9 cellular contexts compared by ENCODE assay signal in genomic region chr22:48576333-48577013, GRCh38.
DNase-seq lines count a peak whose midpoint lies in the region; ATAC-seq and TF ChIP-seq lines count a peak whose summit lies in the region.
"Had no signal": no experiment of that assay in that cellular context is flagged by ENCODE, and none has a peak within 500 bp of the region (broad histone marks: within the 10 kb centered on the region; RNA-seq: fewer than 3 reads in every experiment).

No MANE protein-coding gene starts in this region.

- no peaks in the 10 kb centered on the region for H3K36me3 ChIP-seq in HUES48 (ENCODE audit: control insufficient read depth, insufficient read depth, low read length)

- no peak for ATAC-seq in HG03469 (IDR thresholded peaks at IDR 0.05; ENCODE audit: unreplicated experiment)
- no peak for ATAC-seq in GM21526 (IDR thresholded peaks at IDR 0.05; ENCODE audit: low FRiP score, unreplicated experiment)

- H3K27ac ChIP-seq in 22Rv1 = no peak overlapping the region
- H3K27ac ChIP-seq in HUES48 (ENCODE audit: low read depth, low read length) = no peak overlapping the region
- H3K27ac ChIP-seq in coronary artery = peak overlapping the region in 1 of 2 donors; percentile 51

- no peak overlapping the region for H3K9ac ChIP-seq in HUES48 (ENCODE audit: low read depth, low read length)

- peaks cover 13% of the 10 kb centered on the region; the same call in 1 of the 2 replicates for H3K27me3 ChIP-seq in HUES48 (ENCODE audit: control insufficient read depth, insufficient read depth, low read length)

- H3K9me3 ChIP-seq in HUES48 (ENCODE audit: control insufficient read depth, insufficient read depth, low read length) = peaks cover 3% of the 10 kb centered on the region; the same call in 1 of the 2 replicates

- H3K4me1 ChIP-seq in HUES48 (ENCODE audit: control insufficient read depth, insufficient read depth, low read length) = no peaks in the 10 kb centered on the region

- peak overlapping the region; percentile 70 for H3K4me3 ChIP-seq in HUES48 (ENCODE audit: low read depth, low read length)
- H3K4me3 ChIP-seq in coronary artery = peak overlapping the region; percentile 69

- peak; percentile 76 for TF ChIP-seq CTCF in 22Rv1 (IDR thresholded peaks at IDR 0.05)
- peak; percentile 36 for TF ChIP-seq CTCF in coronary artery (IDR thresholded peaks at IDR 0.05)

- DNase-seq in coronary artery (ENCODE audit: low spot score) = no peak
- DNase-seq in midbrain (lab: John Stamatoyannopoulos, UW) = peak; percentile 56
- DNase-seq in T1000 (lab: John Stamatoyannopoulos, UW) = no peak
- DNase-seq in COLO829 (ENCODE audit: low spot score) = no peak
- DNase-seq: naive B cell had no signal
